ENCODE assay signal across 12 cellular contexts in genomic region chr1:23651069-23651808, GRCh38. TPM values are rescaled to one million over a fixed set of nuclear protein-coding genes. Genes with fewer than 3 reads are reported as not detected.
DNase-seq lines count a peak whose midpoint lies in the region; ATAC-seq and TF ChIP-seq lines count a peak whose summit lies in the region.
"Had no signal": no experiment of that assay in that cellular context is flagged by ENCODE, and none has a peak within 500 bp of the region (broad histone marks: within the 10 kb centered on the region; RNA-seq: fewer than 3 reads in every experiment).

No MANE protein-coding gene starts in this region.

- no peaks in the 10 kb centered on the region for H3K79me2 ChIP-seq in GM23338 (replicated peaks; ENCODE audit: insufficient read depth)

- H3K27me3 ChIP-seq in GM23338 (ENCODE audit: insufficient read depth) (no peaks in the 10 kb centered on the region), gastrocnemius medialis (no peaks in the 10 kb centered on the region)
- H3K27me3 ChIP-seq: transverse colon had no signal

- no peaks in the 10 kb centered on the region for H3K9me2 ChIP-seq in GM23338 (ENCODE audit: insufficient read depth)

- no peaks in the 10 kb centered on the region for H3K36me3 Mint-ChIP-seq in GM23338 (ENCODE audit: low read depth)
- H3K36me3 Mint-ChIP-seq in glutamatergic neuron (ENCODE audit: unreplicated experiment), result no peaks in the 10 kb centered on the region
- H3K36me3 Mint-ChIP-seq: natural killer cell treated with Interleukin-12 subunit alpha and Interleukin-12 subunit beta and Interleukin-15 and Interleukin-18, amount 100 ng/mL, for 72 hours had no signal

- H3F3A ChIP-seq in GM23338 (replicated peaks; ENCODE audit: low read depth), result no peaks in the 10 kb centered on the region

- H4K20me1 ChIP-seq in GM23338 (replicated peaks; ENCODE audit: insufficient read depth), result no peaks in the 10 kb centered on the region

- 0 out of 2 replicates have a peak overlapping the region, but pooled peaks have one; percentile 28 for H2AFZ ChIP-seq in GM23338

- H3K4me3 ChIP-seq in GM23338 (no peak overlapping the region), gastrocnemius medialis (no peak overlapping the region)
- H3K4me3 ChIP-seq: transverse colon had no signal

- ATAC-seq in GM23338 (no peak), SK-N-SH treated with all-trans-retinoic acid at 6 μM for 48 hours (peak; percentile 63), left cardiac atrium (peak; percentile 87 to 92), gastrocnemius medialis (peak; percentile 84 to 93), HG03196 (IDR thresholded peaks at IDR 0.05; ENCODE audit: unreplicated experiment) (no peak)
- ATAC-seq: natural killer cell treated with Interleukin-12 subunit alpha and Interleukin-12 subunit beta and Interleukin-15 and Interleukin-18, amount 100 ng/mL, for 72 hours had no signal

- H3K9me3 Mint-ChIP-seq in GM23338 (no peaks in the 10 kb centered on the region), glutamatergic neuron (ENCODE audit: unreplicated experiment) (no peaks in the 10 kb centered on the region)
- H3K9me3 Mint-ChIP-seq: natural killer cell treated with Interleukin-12 subunit alpha and Interleukin-12 subunit beta and Interleukin-15 and Interleukin-18, amount 100 ng/mL, for 72 hours had no signal

- intact Hi-C loops in left cardiac atrium (cut with DNase I) (no loop called here), gastrocnemius medialis (cut with DNase I; ENCODE audit: low total_unique reads) (no loop called here)

- TF ChIP-seq POLR2A in gastrocnemius medialis (IDR thresholded peaks at IDR 0.05), result no peak

- H3K4me1 ChIP-seq in GM23338 (ENCODE audit: insufficient read depth) (no peaks in the 10 kb centered on the region), gastrocnemius medialis (peaks cover 8 to 16% of the 10 kb centered on the region in 2 donors)
- H3K4me1 ChIP-seq: transverse colon had no signal

- DNase-seq in GM23338 (ENCODE audit: low spot score) (no peak), left cardiac atrium (peak; percentile 80), gastrocnemius medialis (peak; percentile 41 to 76), glutamatergic neuron (no peak), G401 (ENCODE audit: low spot score) (no peak), NK-92 (lab: John Stamatoyannopoulos, UW; ENCODE audit: unreplicated experiment) (no peak)
- DNase-seq: cortex of kidney, transverse colon had no signal

- H3K4me1 Mint-ChIP-seq in GM23338 (no peaks in the 10 kb centered on the region), glutamatergic neuron (ENCODE audit: low read depth, unreplicated experiment) (peaks cover 2% of the 10 kb centered on the region)

- H3K27ac ChIP-seq in GM23338 (ENCODE audit: low read depth), result no peak overlapping the region
- peak overlapping the region; percentile 37 to 67 (median 52) for H3K27ac ChIP-seq in gastrocnemius medialis
- H3K27ac ChIP-seq: transverse colon, VCaP had no signal

- TF ChIP-seq CTCF in GM23338 (conservative IDR thresholded peaks at IDR 0.05; ENCODE audit: low read depth in 2 of 2) (no peak), gastrocnemius medialis (IDR thresholded peaks at IDR 0.05 in 4 of 5, conservative IDR thresholded peaks at IDR 0.05 in 1 of 5) (no peak), glutamatergic neuron (IDR thresholded peaks at IDR 0.05; ENCODE audit: partially characterized antibody, unreplicated experiment) (no peak)

- H3K27me3 Mint-ChIP-seq in GM23338 (ENCODE audit: insufficient read depth, low read depth, poor library complexity), result peaks cover 2% of the 10 kb centered on the region
- peaks cover 2% of the 10 kb centered on the region for H3K27me3 Mint-ChIP-seq in glutamatergic neuron (ENCODE audit: unreplicated experiment)

- H3K27ac Mint-ChIP-seq in GM23338, result no peak overlapping the region
- no peak overlapping the region for H3K27ac Mint-ChIP-seq in glutamatergic neuron (ENCODE audit: unreplicated experiment)
- H3K27ac Mint-ChIP-seq: natural killer cell treated with Interleukin-12 subunit alpha and Interleukin-12 subunit beta and Interleukin-15 and Interleukin-18, amount 100 ng/mL, for 72 hours had no signal

- no peaks in the 10 kb centered on the region for H3K9me3 ChIP-seq in gastrocnemius medialis
- H3K9me3 ChIP-seq: transverse colon had no signal

- H3K36me3 ChIP-seq in GM23338 (ENCODE audit: insufficient read depth), result no peaks in the 10 kb centered on the region
- H3K36me3 ChIP-seq in gastrocnemius medialis, result no peaks in the 10 kb centered on the region
- H3K36me3 ChIP-seq: transverse colon had no signal

- in situ Hi-C loops in gastrocnemius medialis (cut with MboI; ENCODE audit: low sequenced_read_pairs in 4 of 4) (no loop called here), G401 (cut with HindIII; ENCODE audit: low sequenced_read_pairs) (no loop called here)

- H3K4me3 Mint-ChIP-seq in GM23338 (no peak overlapping the region), glutamatergic neuron (ENCODE audit: unreplicated experiment) (no peak overlapping the region)
- H3K4me3 Mint-ChIP-seq: natural killer cell treated with Interleukin-12 subunit alpha and Interleukin-12 subunit beta and Interleukin-15 and Interleukin-18, amount 100 ng/mL, for 72 hours had no signal

- H3K4me2 ChIP-seq in GM23338, result no peak overlapping the region

TF ChIP-seq in GM23338, 12 proteins besides CTCF, POLR2A, EP300 and RAD21 (continues in another document):
- TF ChIP-seq POLR2AphosphoS5 (IDR thresholded peaks at IDR 0.05; ENCODE audit: low read depth) (no peak), REST (IDR thresholded peaks at IDR 0.05; ENCODE audit: unreplicated experiment) (no peak)

TF ChIP-seq in SK-N-SH treated with all-trans-retinoic acid at 6 μM for 48 hours, 23 proteins besides CTCF, POLR2A, EP300 and RAD21 (continues in another document):
- TF ChIP-seq ZFP3 (CRISPR knock-in tag; IDR thresholded peaks at IDR 0.05) (no peak), ZC3H10 (CRISPR knock-in tag; IDR thresholded peaks at IDR 0.05) (no peak), CSDC2 (CRISPR knock-in tag; IDR thresholded peaks at IDR 0.05) (no peak), ISL1 (CRISPR knock-in tag; IDR thresholded peaks at IDR 0.05) (no peak), CREB5 (CRISPR knock-in tag; IDR thresholded peaks at IDR 0.05; ENCODE audit: low read depth) (no peak), TCF4 (CRISPR knock-in tag; IDR thresholded peaks at IDR 0.05; ENCODE audit: borderline replicate concordance) (no peak), ZNF565 (CRISPR knock-in tag; conservative IDR thresholded peaks at IDR 0.05; ENCODE audit: low read depth) (no peak), CSRNP3 (CRISPR knock-in tag; IDR thresholded peaks at IDR 0.05) (no peak), PATZ1 (CRISPR knock-in tag; IDR thresholded peaks at IDR 0.05; ENCODE audit: borderline replicate concordance) (no peak), ZNF70 (CRISPR knock-in tag; IDR thresholded peaks at IDR 0.05) (no peak)

RNA-seq across cellular contexts. Expression of gene RPL11, which starts 40.4 kb away (rescaled TPM):
- 859 and 1,126 TPM in 2 replicates for total RNA-seq in GM23338 (2014; rRNA removed; shearing (Covaris generic))
- polyA plus RNA-seq in GM23338 (2016; fragmentation: Nextera tagmentation; extraction: Ambion mirVana), result 1,427 and 1,484 TPM in 2 replicates
- total RNA-seq in left cardiac atrium (100 to 1,000 TPM; 639 to 683 TPM), gastrocnemius medialis (100 to 1,000 TPM; 302 to 593 (median 504) TPM), glutamatergic neuron (ENCODE audit: unreplicated experiment) (657 TPM)
- total RNA-seq in G401 (2014; rRNA removed; shearing (Covaris generic)), result 769 and 873 TPM in 2 replicates

Comparison
In these comparisons a context has a peak if more than half of its experiments do, and no peak if none do; other contexts are left out.
1. ATAC-seq: peak in SK-N-SH treated with all-trans-retinoic acid at 6 μM for 48 hours (single experiment), left cardiac atrium (2 of 2) and gastrocnemius medialis (2 of 2); none in GM23338 (single experiment) and HG03196 (single experiment).
2. DNase-seq: peak in left cardiac atrium (single experiment) and gastrocnemius medialis (2 of 2); none in GM23338 (single experiment), glutamatergic neuron (single experiment), G401 (single experiment) and NK-92 (single experiment).